Comparison of ENCODE assay signal across 10 cellular contexts in the genomic region with DNA sequence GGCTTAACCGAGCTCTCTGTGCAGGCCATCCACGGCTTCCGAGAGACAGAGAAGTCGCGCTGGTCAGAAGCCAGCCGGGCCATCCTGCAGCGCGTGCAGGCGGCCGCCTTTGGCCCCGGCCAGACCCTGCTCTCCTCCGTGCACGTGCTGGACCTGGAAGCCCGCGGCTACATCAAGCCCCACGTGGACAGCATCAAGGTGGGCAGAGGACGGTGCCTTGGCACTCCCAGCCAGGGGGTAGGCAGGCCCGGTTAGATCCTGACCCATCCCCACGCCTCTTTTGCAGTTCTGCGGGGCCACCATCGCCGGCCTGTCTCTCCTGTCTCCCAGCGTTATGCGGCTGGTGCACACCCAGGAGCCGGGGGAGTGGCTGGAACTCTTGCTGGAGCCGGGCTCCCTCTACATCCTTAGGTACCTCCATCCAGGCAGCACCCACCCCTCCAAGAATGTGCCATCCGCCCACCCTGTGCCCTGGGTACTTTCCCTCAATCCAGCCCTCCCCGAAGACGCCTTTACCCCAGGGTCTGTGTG. TPM values are rescaled to one million over a fixed set of nuclear protein-coding genes. Genes with fewer than 3 reads are reported as not detected.
A peak's percentile ranks its signal among the peaks of the same experiment; 100 is the strongest.
DNase-seq lines count a peak whose midpoint lies in the region; ATAC-seq and TF ChIP-seq lines count a peak whose summit lies in the region.
"Had no signal": no experiment of that assay in that cellular context is flagged by ENCODE, and none has a peak within 500 bp of the region (broad histone marks: within the 10 kb centered on the region; RNA-seq: fewer than 3 reads in every experiment).

No MANE protein-coding gene starts in this region.

- 91% methylated on average over 29 of the region's 29 CpGs for WGBS in HUES64

- H3K36me3 ChIP-seq in HUES64 (ENCODE audit: insufficient read depth, low read length) (peaks cover 14% of the 10 kb centered on the region), colonic mucosa (no peaks in the 10 kb centered on the region), neural cell (ENCODE audit: insufficient read depth, low read length) (no peaks in the 10 kb centered on the region)

- no peak for TF ChIP-seq RAD21 in neural cell (conservative IDR thresholded peaks at IDR 0.05)

- TF ChIP-seq CTCF in AG10803 (conservative IDR thresholded peaks at IDR 0.05; ENCODE audit: low read length) (no peak), colonic mucosa (IDR thresholded peaks at IDR 0.05) (no peak), neural cell (IDR thresholded peaks at IDR 0.05; ENCODE audit: poor library complexity, severe bottlenecking) (no peak)

- no peak for TF ChIP-seq EP300 in neural cell (conservative IDR thresholded peaks at IDR 0.05; ENCODE audit: poor library complexity, severe bottlenecking)

- H3F3A ChIP-seq in neural cell (ENCODE audit: insufficient read depth, low read length, poor library complexity, severe bottlenecking): no peaks in the 10 kb centered on the region

- H3K4me3 ChIP-seq in AG10803 (ENCODE audit: low read length) (peak overlapping the region; percentile 65), HUES64 (ENCODE audit: low read length) (peak overlapping the region; percentile 47), colonic mucosa (no peak overlapping the region), neural cell (ENCODE audit: low read length) (peak overlapping the region; percentile 78)

- H3K9ac ChIP-seq in HUES64 (ENCODE audit: low read depth, low read length) (peak overlapping the region; percentile 56), colonic mucosa (ENCODE audit: low read depth in 2 of 2, low read length in 2 of 2) (no peak overlapping the region), neural cell (ENCODE audit: low read length) (peak overlapping the region; percentile 94)

- no peaks in the 10 kb centered on the region for H3K79me2 ChIP-seq in neural cell (replicated peaks; ENCODE audit: insufficient read depth, low read length)

- no peaks in the 10 kb centered on the region for H3K9me3 ChIP-seq in HUES64 (ENCODE audit: insufficient read depth, low read depth, low read length)
- no peaks in the 10 kb centered on the region for H3K9me3 ChIP-seq in colonic mucosa
- H3K9me3 ChIP-seq in neural cell (ENCODE audit: low read length): no peaks in the 10 kb centered on the region

- DNase-seq in AG10803 (ENCODE audit: low read depth) (no peak), colonic mucosa (peak; percentile 27), posterior vena cava (ENCODE audit: low spot score) (no peak), dedifferentiated amniotic fluid mesenchymal stem cell (ENCODE audit: extremely low spot score) (no peak)
- DNase-seq in stimulated activated CD4-positive, alpha-beta T cell treated with anti-CD3 and anti-CD28 coated beads, Interleukin-4, amount 100 ng/mL, for 4 hours: no peak
- DNase-seq: activated CD4-positive, CD25-positive, alpha-beta regulatory T cell treated with anti-CD3 and anti-CD28 coated beads, Interleukin-2, amount 50 U/mL, for 72 hours; NCI-H226 had no signal

- H3K27ac ChIP-seq in HUES64 (ENCODE audit: low read depth, low read length) (peak overlapping the region; percentile 37; the same call in 1 of the 2 replicates), colonic mucosa (no peak overlapping the region), neural cell (ENCODE audit: low read length) (no peak overlapping the region)

- no peak for ATAC-seq in GM21576 (IDR thresholded peaks at IDR 0.05; ENCODE audit: unreplicated experiment)

- H3K4me1 ChIP-seq in HUES64 (ENCODE audit: insufficient read depth, low read length): peaks cover 7% of the 10 kb centered on the region
- H3K4me1 ChIP-seq in colonic mucosa: no peaks in the 10 kb centered on the region

- no peaks in the 10 kb centered on the region for H4K20me1 ChIP-seq in neural cell (ENCODE audit: insufficient read depth)

- H3K9me2 ChIP-seq in neural cell (ENCODE audit: insufficient read depth, low read length): no peaks in the 10 kb centered on the region

- H3K27me3 ChIP-seq in HUES64 (ENCODE audit: insufficient read depth, low read length) (no peaks in the 10 kb centered on the region), colonic mucosa (no peaks in the 10 kb centered on the region), neural cell (ENCODE audit: insufficient read depth, low read depth, low read length) (no peaks in the 10 kb centered on the region)

- H2AFZ ChIP-seq in neural cell (ENCODE audit: low read depth, low read length): no peak overlapping the region

- H3K4me2 ChIP-seq in neural cell (ENCODE audit: low read length): peak overlapping the region; percentile 73

- intact Hi-C loops in colonic mucosa (cut with DNase I): no loop called here
- intact Hi-C loops in posterior vena cava (cut with DNase I): no loop called here

TF ChIP-seq in neural cell, 6 proteins besides CTCF, POLR2A, EP300 and RAD21:
- TF ChIP-seq SMC3 (conservative IDR thresholded peaks at IDR 0.05; ENCODE audit: poor library complexity) (no peak), TAF1 (IDR thresholded peaks at IDR 0.05; ENCODE audit: low read depth) (no peak), EZH2 (IDR thresholded peaks at IDR 0.05; ENCODE audit: borderline replicate concordance, insufficient read depth, low read length, poor library complexity, severe bottlenecking) (no peak), POLR2AphosphoS5 (IDR thresholded peaks at IDR 0.05) (no peak)

RNA-seq across cellular contexts. Expression of a gene that starts 1.5 kb away (rescaled TPM):
- polyA plus RNA-seq in HUES64 (2013, experiment 1 of 2): 1.1 TPM
- 1.0 TPM for polyA plus RNA-seq in HUES64 (2013, experiment 2 of 2)
- 1 to 10 TPM; 1.7 to 6.0 TPM for total RNA-seq in colonic mucosa
- polyA plus RNA-seq in neural cell: 1.5 and 2.4 TPM in 2 replicates
- polyA minus RNA-seq in neural cell: 2.8 and 3.4 TPM in 2 replicates
- total RNA-seq in posterior vena cava: under 1 TPM; 0.65 to 0.71 TPM

RNA-seq across cellular contexts. Expression of a gene that starts 1.6 kb away (rescaled TPM):
- polyA plus RNA-seq in HUES64 (2013, experiment 1 of 2): 45.4 TPM
- polyA plus RNA-seq in HUES64 (2013, experiment 2 of 2): 55.2 TPM
- total RNA-seq in colonic mucosa (100 to 1,000 TPM; 135 to 150 TPM), posterior vena cava (10 to 100 TPM; 37.1 to 41.2 TPM)
- 154 and 179 TPM in 2 replicates for polyA plus RNA-seq in neural cell
- 53.3 and 63.1 TPM in 2 replicates for polyA minus RNA-seq in neural cell

RNA-seq across cellular contexts. Expression of a gene that starts 12.9 kb away (rescaled TPM):
- polyA plus RNA-seq in HUES64 (2013, experiment 1 of 2): 65.7 TPM
- 73.4 TPM for polyA plus RNA-seq in HUES64 (2013, experiment 2 of 2)
- total RNA-seq in colonic mucosa (100 to 1,000 TPM in 1 of 2 donors, 10 to 100 TPM in 1; 70.0 to 122 TPM), posterior vena cava (10 to 100 TPM; 55.1 to 56.4 TPM)
- 79.9 and 97.8 TPM in 2 replicates for polyA plus RNA-seq in neural cell
- 46.1 and 50.4 TPM in 2 replicates for polyA minus RNA-seq in neural cell

RNA-seq across cellular contexts. Expression of a gene that starts 18.7 kb away (rescaled TPM):
- 46.3 TPM for polyA plus RNA-seq in HUES64 (2013, experiment 1 of 2)
- polyA plus RNA-seq in HUES64 (2013, experiment 2 of 2): 49.1 TPM
- total RNA-seq in colonic mucosa: 10 to 100 TPM; 58.2 to 73.6 TPM
- polyA plus RNA-seq in neural cell: 53.9 and 69.2 TPM in 2 replicates
- polyA minus RNA-seq in neural cell: 55.9 and 57.5 TPM in 2 replicates
- 10 to 100 TPM; 32.5 to 35.4 TPM for total RNA-seq in posterior vena cava

RNA-seq across cellular contexts. Expression of a gene that starts 40.8 kb away (rescaled TPM):
- not detected for polyA plus RNA-seq in HUES64 (2013, experiment 1 of 2)
- polyA plus RNA-seq in HUES64 (2013, experiment 2 of 2): not detected
- total RNA-seq in colonic mucosa (not detected), posterior vena cava (not detected)
- 0.62 TPM in 1 of 2 replicates, not detected in the other for polyA plus RNA-seq in neural cell
- not detected in 2 replicates for polyA minus RNA-seq in neural cell

Comparison
In these comparisons a context has a peak if more than half of its experiments do, and no peak if none do; other contexts are left out.
1. H3K9ac ChIP-seq: peak in HUES64 (single experiment) and neural cell (single experiment); none in colonic mucosa (0 of 2).